Comparison of ENCODE assay signal across 8 cellular contexts in genomic region chr1:84103197-84103992, GRCh38.
A peak's percentile ranks its signal among the peaks of the same experiment; 100 is the strongest.
DNase-seq lines count a peak whose midpoint lies in the region; ATAC-seq and TF ChIP-seq lines count a peak whose summit lies in the region.

No MANE protein-coding gene starts in this region.

- TF ChIP-seq CTCF in RWPE1 (conservative IDR thresholded peaks at IDR 0.05; ENCODE audit: low read depth) = no peak
- no peak for TF ChIP-seq CTCF in fibroblast of mammary gland (conservative IDR thresholded peaks at IDR 0.05; ENCODE audit: control insufficient read depth, insufficient read depth, low read depth, low read length)

- no peak overlapping the region for H3K4me3 ChIP-seq in fibroblast of mammary gland (ENCODE audit: control insufficient read depth, low read depth, low read length)

- no peak overlapping the region for H3K27ac ChIP-seq in RWPE1

- POLR2A ChIA-PET in RWPE1 (lab: Yijun Ruan, JAX; ENCODE audit: low non-redundant PET) = no interaction called here

- CTCF ChIA-PET in RWPE1 (lab: Yijun Ruan, JAX) = interaction anchor here (0.5 kb wide), 1 partner anchor 20 kb away, joined by 3 read pairs; no protein-coding TSS in a partner anchor

- DNase-seq in DMS 273 (lab: John Stamatoyannopoulos, UW; ENCODE audit: unreplicated experiment) (peak; percentile 87), RWPE1 (ENCODE audit: low spot score) (peak; percentile 54), fibroblast of mammary gland (ENCODE audit: low read depth) (peak; percentile 92), non-pigmented ciliary epithelial cell (ENCODE audit: low read depth) (peak; percentile 75), germinal center (ENCODE audit: low spot score) (no peak)
- no peak for DNase-seq in stimulated activated CD8-positive, alpha-beta memory T cell treated with anti-CD3 and anti-CD28 coated beads, Interleukin-4, amount 100 ng/mL, for 48 hours

- ATAC-seq in GM19463 (IDR thresholded peaks at IDR 0.05; ENCODE audit: unreplicated experiment) (peak; percentile 81), HG03521 (IDR thresholded peaks at IDR 0.05; ENCODE audit: unreplicated experiment) (peak; percentile 41)

Comparison
In these comparisons a context has a peak if more than half of its experiments do, and no peak if none do; other contexts are left out.
1. DNase-seq: peak in DMS 273 (single experiment), RWPE1 (single experiment), fibroblast of mammary gland (single experiment) and non-pigmented ciliary epithelial cell (single experiment); none in stimulated activated CD8-positive, alpha-beta memory T cell treated with anti-CD3 and anti-CD28 coated beads, Interleukin-4, amount 100 ng/mL, for 48 hours (single experiment) and germinal center (single experiment).